25 cellular contexts compared by ENCODE assay signal in the genomic region with DNA sequence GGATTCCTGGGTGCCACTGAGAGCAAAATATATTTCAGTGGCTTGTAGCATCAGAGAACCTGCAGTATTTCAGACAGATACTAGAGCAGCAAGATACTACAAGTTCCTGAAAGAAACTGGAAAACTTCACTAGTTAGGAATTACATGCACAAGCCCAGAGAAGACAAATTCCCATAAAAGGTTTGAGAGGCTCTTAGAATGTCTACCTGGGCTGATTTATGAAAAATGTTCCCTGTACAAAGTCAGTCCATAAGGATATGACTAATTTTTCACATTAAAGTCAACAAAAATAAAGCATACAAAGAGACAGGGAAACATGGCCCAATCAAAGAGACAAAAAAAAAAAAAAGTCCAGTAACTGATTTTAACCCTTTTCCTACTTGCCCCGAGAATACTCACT.
"Had no signal": no experiment of that assay in that cellular context is flagged by ENCODE, and none has a peak within 500 bp of the region (broad histone marks: within the 10 kb centered on the region; RNA-seq: fewer than 3 reads in every experiment).

No MANE protein-coding gene starts in this region.

- H3K27ac ChIP-seq: neural progenitor cell, ovary, parathyroid adenoma, psoas muscle, right lobe of liver, sigmoid colon, stomach, thyroid gland, tibial nerve, upper lobe of left lung, vagina had no signal

- H3K4me2 ChIP-seq: neural progenitor cell had no signal

- H2AFZ ChIP-seq: neural progenitor cell, parathyroid adenoma had no signal

- DNase-seq: occipital lobe; ovary; posterior cingulate gyrus; psoas muscle; right cardiac atrium; right lobe of liver; sigmoid colon; small intestine; stimulated activated CD4-positive, alpha-beta T cell treated with anti-CD3 and anti-CD28 coated beads, Interleukin-15, amount 100 ng/mL, for 24 hours; stimulated activated CD4-positive, alpha-beta T cell treated with anti-CD3 and anti-CD28 coated beads, Interleukin-2, amount 100 ng/mL, for 24 hours; stimulated activated CD4-positive, alpha-beta T cell treated with anti-CD3 and anti-CD28 coated beads, Interleukin-2, amount 100 ng/mL, for 48 hours; stimulated activated CD4-positive, alpha-beta T cell treated with anti-CD3 and anti-CD28 coated beads, Interleukin-4, amount 100 ng/mL, for 24 hours; stimulated activated naive B cell treated with anti-CD40 and anti-IgM and Interleukin-4, amounts not matched to agents 10 μg/mL and 1 μg/mL and 100 μg/mL, for 72 hours; stimulated activated naive CD4-positive, alpha-beta T cell treated with Interleukin-2 at 50 U/mL for 16 hours; stomach; thyroid gland; trophoblast cell; upper lobe of left lung had no signal

- FAIRE-seq: small intestine, urothelium cell line had no signal

- H3K27me3 ChIP-seq: neural progenitor cell, ovary, right lobe of liver, sigmoid colon, stomach, thyroid gland, tibial nerve, upper lobe of left lung, vagina had no signal

- H3K4me1 ChIP-seq: neural progenitor cell, parathyroid adenoma, psoas muscle, right lobe of liver, sigmoid colon, stomach, thyroid gland, tibial nerve, upper lobe of left lung, vagina had no signal

- H3K4me3 ChIP-seq: neural progenitor cell, ovary, psoas muscle, right lobe of liver, sigmoid colon, stomach, thoracic aorta, thyroid gland, tibial nerve, upper lobe of left lung, vagina had no signal

- H3K36me3 ChIP-seq: neural progenitor cell, ovary, right lobe of liver, stomach, thoracic aorta, thyroid gland, tibial nerve, upper lobe of left lung, vagina had no signal

- H3K79me2 ChIP-seq: parathyroid adenoma had no signal

- H3K9ac ChIP-seq: neural progenitor cell, parathyroid adenoma had no signal

- ATAC-seq: psoas muscle; right cardiac atrium; right lobe of liver; stimulated activated effector memory CD8-positive, alpha-beta T cell treated with anti-CD3 and anti-CD28 coated beads, Interleukin-12 subunit alpha, Interleukin-12 subunit beta, amount 100 ng/mL, for 72 hours; stimulated activated naive B cell treated with anti-CD40 and anti-IgM and Interleukin-4, amounts not matched to agents 10 μg/mL and 1 μg/mL and 100 μg/mL, for 72 hours had no signal

- H3K9me3 ChIP-seq: ovary, right lobe of liver, thoracic aorta, thyroid gland, upper lobe of left lung, vagina had no signal
